17 cellular contexts compared by ENCODE assay signal in the genomic region with DNA sequence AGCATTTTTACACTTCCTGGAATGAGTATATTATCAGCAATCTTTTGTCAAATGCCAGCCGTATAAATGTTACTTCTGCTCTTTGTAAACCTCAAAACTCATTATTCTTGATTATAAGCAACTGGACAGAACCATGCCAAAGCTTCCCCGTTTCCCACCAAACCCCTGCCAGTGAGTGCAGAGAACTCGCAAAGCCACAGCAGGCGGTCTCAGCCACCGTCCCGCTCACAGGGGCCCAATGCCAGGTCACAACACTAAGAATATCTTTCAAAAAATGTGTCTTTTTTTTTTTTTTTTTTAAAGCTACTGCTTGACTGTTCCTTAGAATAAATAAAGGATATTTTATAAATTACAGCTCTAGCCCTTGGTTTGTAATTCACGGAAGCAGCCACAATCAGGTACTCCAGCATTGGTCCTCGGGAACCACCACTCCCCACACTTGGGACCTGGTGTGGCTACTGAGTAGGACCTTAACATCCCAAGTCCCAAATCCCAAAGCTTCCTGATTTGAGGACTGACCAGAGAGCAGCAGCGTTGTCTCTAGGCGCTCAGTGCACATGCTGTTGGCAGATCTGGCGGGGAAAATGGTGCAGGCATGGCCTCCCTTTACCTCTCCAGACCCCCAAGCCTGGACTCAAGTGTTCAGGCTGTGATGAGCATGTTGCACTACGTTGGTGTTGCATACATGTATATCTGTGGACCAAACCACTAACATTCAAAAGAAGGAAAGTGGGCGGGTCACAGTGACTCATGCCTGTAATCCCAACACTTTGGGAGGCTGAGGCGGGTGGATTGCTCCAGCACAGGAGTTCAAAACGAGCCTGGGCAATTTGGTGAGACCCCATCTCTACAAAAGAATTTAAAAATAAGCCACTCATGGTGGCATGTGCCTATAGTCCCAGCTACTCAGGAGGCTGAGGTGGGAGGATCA. TPM values are rescaled to one million over a fixed set of nuclear protein-coding genes. Genes with fewer than 3 reads are reported as not detected.
DNase-seq lines count a peak whose midpoint lies in the region; ATAC-seq and TF ChIP-seq lines count a peak whose summit lies in the region.
"Had no signal": no experiment of that assay in that cellular context is flagged by ENCODE, and none has a peak within 500 bp of the region (broad histone marks: within the 10 kb centered on the region; RNA-seq: fewer than 3 reads in every experiment).

No MANE protein-coding gene starts in this region.

- H3K36me3 Mint-ChIP-seq in endodermal cell (ENCODE audit: low read depth), result peaks cover 20% of the 10 kb centered on the region

- POLR2A ChIA-PET in RWPE1 (lab: Yijun Ruan, JAX; ENCODE audit: low non-redundant PET), result interaction anchor here (0.6 to 0.7 kb wide), 2 partner anchors 11 to 487 kb away, joined by 4 to 9 read pairs; no protein-coding TSS in a partner anchor

- H3K27me3 ChIP-seq in endodermal cell (ENCODE audit: control insufficient read depth, insufficient read depth, low read length, poor library complexity, severe bottlenecking), result peaks cover 2% of the 10 kb centered on the region
- no peaks in the 10 kb centered on the region for H3K27me3 ChIP-seq in sigmoid colon
- no peaks in the 10 kb centered on the region for H3K27me3 ChIP-seq in thyroid gland
- H3K27me3 ChIP-seq: neutrophil had no signal

- H3K4me1 ChIP-seq in endodermal cell (ENCODE audit: control insufficient read depth, insufficient read depth, low read length) (no peaks in the 10 kb centered on the region), sigmoid colon (peaks cover 0 to 14% (median 14%) of the 10 kb centered on the region in 4 donors), thyroid gland (peaks cover 5 to 14% of the 10 kb centered on the region in 2 donors)

- CTCF ChIA-PET in RWPE1 (lab: Yijun Ruan, JAX), result interaction anchor here (1.0 kb wide), 1 partner anchor 183 kb away, joined by 3 read pairs; no protein-coding TSS in a partner anchor

- H3K4me1 Mint-ChIP-seq in endodermal cell, result no peaks in the 10 kb centered on the region

- TF ChIP-seq CTCF in RWPE1 (conservative IDR thresholded peaks at IDR 0.05; ENCODE audit: low read depth), result no peak
- TF ChIP-seq CTCF in endodermal cell (conservative IDR thresholded peaks at IDR 0.05), result no peak
- TF ChIP-seq CTCF in sigmoid colon (IDR thresholded peaks at IDR 0.05), result no peak
- TF ChIP-seq CTCF in thyroid gland (IDR thresholded peaks at IDR 0.05), result no peak

- peak overlapping the region; percentile 56 for H3K27ac Mint-ChIP-seq in endodermal cell
- H3K27ac Mint-ChIP-seq: activated B cell treated with CpG ODN at 0.5 μM for 24 hours had no signal

- peaks cover 9% of the 10 kb centered on the region for H3K27me3 Mint-ChIP-seq in endodermal cell (ENCODE audit: insufficient read depth)
- H3K27me3 Mint-ChIP-seq: activated B cell treated with CpG ODN at 0.5 μM for 24 hours had no signal

- H3K9me3 ChIP-seq in endodermal cell (ENCODE audit: control insufficient read depth, low read length) (no peaks in the 10 kb centered on the region), sigmoid colon (no peaks in the 10 kb centered on the region), thyroid gland (no peaks in the 10 kb centered on the region)
- H3K9me3 ChIP-seq: neutrophil, tibial nerve had no signal

- no peak overlapping the region for H3K4me3 ChIP-seq in endodermal cell (ENCODE audit: low read length)
- H3K4me3 ChIP-seq in sigmoid colon, result no peak overlapping the region
- H3K4me3 ChIP-seq in thyroid gland (replicated peaks in 1 of 3), result no peak overlapping the region
- H3K4me3 ChIP-seq: lung, smooth muscle cell, tibial nerve had no signal

- no peak overlapping the region for H3K9ac ChIP-seq in endodermal cell (ENCODE audit: extremely low read depth, low read length, poor library complexity, severe bottlenecking)

- H3K27ac ChIP-seq in RWPE1, result peak overlapping the region; percentile 60
- H3K27ac ChIP-seq in endodermal cell (ENCODE audit: low read depth, low read length), result no peak overlapping the region
- no peak overlapping the region for H3K27ac ChIP-seq in sigmoid colon
- H3K27ac ChIP-seq in thyroid gland, result no peak overlapping the region
- H3K27ac ChIP-seq: 22Rv1, neutrophil, tibial nerve had no signal

- 95 to 99% methylated on average over 11 to 15 of the region's 15 CpGs for WGBS in endodermal cell (ENCODE audit: insufficient coverage in 1 of 2, insufficient read length in 1 of 2), 2 experiments
- WGBS in sigmoid colon, 2 donors, result 73 to 74% methylated on average over 15 of the region's 15 CpGs
- 87 to 89% methylated on average over 14 to 15 of the region's 15 CpGs for WGBS in thyroid gland, 2 donors

- ATAC-seq in GM18511 (IDR thresholded peaks at IDR 0.05; ENCODE audit: unreplicated experiment) (no peak), HG03469 (IDR thresholded peaks at IDR 0.05; ENCODE audit: unreplicated experiment) (no peak)

- DNase-seq in SIG-M5 treated with dmso at 0.1 percent for 504 hours (lab: John Stamatoyannopoulos, UW; ENCODE audit: unreplicated experiment), result peak; percentile 25
- DNase-seq in SIG-M5 (lab: John Stamatoyannopoulos, UW), result no peak
- DNase-seq in RWPE1 (ENCODE audit: low spot score), result no peak
- peak; percentile 40 for DNase-seq in endodermal cell
- DNase-seq in sigmoid colon, result peak; percentile 46
- DNase-seq in thyroid gland, result no peak
- DNase-seq: activated B cell treated with CpG ODN at 0.5 μM for 24 hours, activated T-cell treated with anti-CD3 and anti-CD28 coated beads for 4 hours, NCI-H1105 treated with DMSO at 0.1 percent for 48 hours, NCI-H510A treated with DMSO at 0.1 percent for 48 hours had no signal

- H3K36me3 ChIP-seq in endodermal cell (ENCODE audit: control insufficient read depth, insufficient read depth, low read length) (peaks cover 31% of the 10 kb centered on the region), sigmoid colon (peaks cover 4 to 38% (median 23%) of the 10 kb centered on the region in 4 donors), thyroid gland (peaks cover 28 to 36% of the 10 kb centered on the region in 2 donors)
- H3K36me3 ChIP-seq: neutrophil had no signal

- intact Hi-C loops in sigmoid colon (cut with DNase I) (no loop called here), thyroid gland (cut with DNase I) (no loop called here)

- no peak overlapping the region for H3K4me3 Mint-ChIP-seq in endodermal cell
- H3K4me3 Mint-ChIP-seq: activated B cell treated with CpG ODN at 0.5 μM for 24 hours had no signal

- no peak for TF ChIP-seq POLR2A in sigmoid colon (IDR thresholded peaks at IDR 0.05)
- TF ChIP-seq POLR2A in thyroid gland (IDR thresholded peaks at IDR 0.05), result no peak

- H3K9me3 Mint-ChIP-seq in endodermal cell, result no peaks in the 10 kb centered on the region
- H3K9me3 Mint-ChIP-seq: activated B cell treated with CpG ODN at 0.5 μM for 24 hours had no signal

- no peak for TF ChIP-seq EP300 in sigmoid colon (IDR thresholded peaks at IDR 0.05)

RNA-seq across cellular contexts. Expression of gene KCTD15, which starts 19.0 kb away (rescaled TPM):
- total RNA-seq in endodermal cell (10 to 100 TPM; 36.6 to 61.8 TPM), sigmoid colon (100 to 1,000 TPM in 1 of 4 donors, 10 to 100 TPM in 3; 52.8 to 132 (median 75.8) TPM), thyroid gland (10 to 100 TPM; 28.4 to 97.1 (median 50.3) TPM)
- 51.5 TPM for polyA plus RNA-seq in endodermal cell (2013, experiment 1 of 2)
- 46.5 TPM for polyA plus RNA-seq in endodermal cell (2013, experiment 2 of 2)
- polyA plus RNA-seq in sigmoid colon, result 10 to 100 TPM in 1 of 3 donors, 1 to 10 TPM in 2; 3.0 to 13.9 (median 4.2) TPM

Comparison
In these comparisons a context has a peak if more than half of its experiments do, and no peak if none do; other contexts are left out.
1. DNase-seq: peak in SIG-M5 treated with dmso at 0.1 percent for 504 hours (single experiment), endodermal cell (single experiment) and sigmoid colon (single experiment); none in SIG-M5 (single experiment), RWPE1 (single experiment) and thyroid gland (0 of 2).